ENCODE assay signal across 16 cellular contexts in the genomic region with DNA sequence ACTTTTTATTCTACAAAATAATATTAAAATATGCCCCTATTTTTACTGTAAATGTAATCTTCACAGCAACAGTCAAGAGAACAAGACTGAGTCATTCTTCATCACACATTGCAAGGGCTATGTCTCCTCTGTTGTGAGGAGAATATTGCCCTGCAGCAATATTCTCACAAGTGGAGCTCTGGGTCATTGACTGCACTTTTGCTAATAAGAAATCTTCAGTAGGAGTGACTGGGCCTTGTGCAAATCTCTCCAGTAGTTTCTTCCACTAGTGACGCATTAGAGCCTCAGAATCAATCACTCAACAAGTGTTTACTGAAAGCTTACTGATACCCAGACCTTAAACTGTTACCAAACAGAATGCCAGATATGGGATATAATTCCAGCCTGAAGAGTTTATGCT. TPM values are rescaled to one million over a fixed set of nuclear protein-coding genes. Genes with fewer than 3 reads are reported as not detected.
DNase-seq lines count a peak whose midpoint lies in the region; ATAC-seq and TF ChIP-seq lines count a peak whose summit lies in the region.
"Had no signal": no experiment of that assay in that cellular context is flagged by ENCODE, and none has a peak within 500 bp of the region (broad histone marks: within the 10 kb centered on the region; RNA-seq: fewer than 3 reads in every experiment).

No MANE protein-coding gene starts in this region.

- H3K9me3 ChIP-seq in SK-N-MC (ENCODE audit: low read depth, low read length), result no peaks in the 10 kb centered on the region
- H3K9me3 ChIP-seq: tibial artery had no signal

- no peak for TF ChIP-seq CTCF in fibroblast of pulmonary artery (IDR thresholded peaks at IDR 0.05; ENCODE audit: low read length, missing control alignments)

- intact Hi-C loops in left ventricle myocardium superior (cut with micrococcal nuclease) (no loop called here), Right ventricle myocardium superior (cut with DNase I) (no loop called here)

- no peak overlapping the region for H3K9ac ChIP-seq in SK-N-MC (ENCODE audit: insufficient read length)

- peak overlapping the region; percentile 33; the same call in 1 of the 2 replicates for H3K27ac ChIP-seq in SK-N-MC
- H3K27ac ChIP-seq: tibial artery had no signal

- DNase-seq in left ventricle myocardium superior (no peak), Right ventricle myocardium superior (no peak), SK-N-MC (ENCODE audit: low read depth, low spot score) (no peak), fibroblast of pulmonary artery (ENCODE audit: low read depth) (peak; percentile 23), NCI-H526 treated with DMSO at 0.1 percent for 48 hours (lab: John Stamatoyannopoulos, UW) (no peak), SHP77 (lab: John Stamatoyannopoulos, UW) (no peak), NCI-H187 (lab: John Stamatoyannopoulos, UW) (no peak), NCI-H510A treated with DMSO at 0.1 percent for 48 hours (lab: John Stamatoyannopoulos, UW) (no peak)
- DNase-seq: activated CD4-positive, CD25-positive, alpha-beta regulatory T cell; activated CD8-positive, alpha-beta memory T cell treated with anti-CD3 and anti-CD28 coated beads, Interleukin-2, amount 10 ng/mL, durations not matched to agents 7 days and 5 days; Calu3; effector CD4-positive, alpha-beta T cell; NCI-H1048; NCI-H345; stimulated activated CD4-positive, alpha-beta T cell treated with anti-CD3 and anti-CD28 coated beads, Interleukin-4, amount 100 ng/mL, for 24 hours; tibial artery had no signal

- H3K4me3 ChIP-seq in SK-N-MC (no peak overlapping the region), fibroblast of pulmonary artery (replicated peaks; ENCODE audit: low read depth, low read length) (no peak overlapping the region)
- H3K4me3 ChIP-seq: tibial artery had no signal

- peak; percentile 5 for ATAC-seq in left ventricle myocardium superior
- ATAC-seq in Right ventricle myocardium superior (ENCODE audit: poor library complexity), result no peak
- ATAC-seq: activated CD8-positive, alpha-beta memory T cell treated with anti-CD3 and anti-CD28 coated beads, Interleukin-2, amount 10 ng/mL, durations not matched to agents 7 days and 5 days had no signal

- H3K36me3 ChIP-seq in SK-N-MC (ENCODE audit: insufficient read depth, low read length), result no peaks in the 10 kb centered on the region

RNA-seq across cellular contexts. Expression of a gene that starts 49.1 kb away (rescaled TPM):
- total RNA-seq in left ventricle myocardium superior, result 138 TPM
- total RNA-seq in Right ventricle myocardium superior, result 115 TPM
